In genomic region chr19:50312967-50313811, GRCh38 we compare ENCODE assay signal across 1 cellular context.
TF ChIP-seq lines count a peak whose summit lies in the region.

No MANE protein-coding gene starts in this region.

TF ChIP-seq in endothelial cell of umbilical vein, 7 proteins besides CTCF, POLR2A, EP300 and RAD21:
- peak; percentile 44 for TF ChIP-seq EZH2 (IDR thresholded peaks at IDR 0.05; ENCODE audit: borderline replicate concordance, low read depth, low read length, severe bottlenecking)
- no peak for TF ChIP-seq FOS (IDR thresholded peaks at IDR 0.05; ENCODE audit: borderline replicate concordance, insufficient read depth, low read length)
